Comparison of ENCODE assay signal across 28 cellular contexts in genomic region chr12:53589915-53590314, GRCh38.
"Had no signal": no experiment of that assay in that cellular context is flagged by ENCODE, and none has a peak within 500 bp of the region (broad histone marks: within the 10 kb centered on the region; RNA-seq: fewer than 3 reads in every experiment).

No MANE protein-coding gene starts in this region.

- H3K9me3 ChIP-seq: gastrocnemius medialis, mucosa of descending colon, stomach, transverse colon, upper lobe of right lung, vagina had no signal

- H3K4me3 Mint-ChIP-seq: endodermal cell; mesothelial cell of epicardium; naive B cell; neural progenitor cell; stimulated activated effector memory CD8-positive, alpha-beta T cell treated with anti-CD3 and anti-CD28 coated beads, Interleukin-12 subunit alpha, Interleukin-12 subunit beta, amount 100 ng/mL, for 72 hours had no signal

- ATAC-seq: esophagus mucosa, gastrocnemius medialis, left lobe of liver, sciatic nerve, upper lobe of right lung had no signal

- H3K4me3 ChIP-seq: gastrocnemius medialis, mucosa of descending colon, neural progenitor cell, smooth muscle cell, stomach, transverse colon, upper lobe of right lung, vagina had no signal

- DNase-seq: cortex of kidney; effector CD8-positive, alpha-beta T cell; endodermal cell; foreskin fibroblast; gastrocnemius medialis; head of caudate nucleus; kidney; mesenchymal stem cell; mucosa of descending colon; naive B cell; stimulated activated CD4-positive, alpha-beta T cell treated with anti-CD3 and anti-CD28 coated beads, Interleukin-2, amount 100 ng/mL, for 24 hours; stimulated activated CD4-positive, alpha-beta T cell treated with anti-CD3 and anti-CD28 coated beads, Interleukin-4, amount 100 ng/mL, for 24 hours; stimulated activated naive CD4-positive, alpha-beta T cell treated with Interleukin-2 at 50 U/mL for 16 hours; stomach; transverse colon; upper lobe of right lung had no signal

- H3K9ac ChIP-seq: neural progenitor cell, parathyroid adenoma had no signal

- H3K36me3 ChIP-seq: gastrocnemius medialis, neural progenitor cell, transverse colon, upper lobe of right lung, vagina had no signal

- H3K27ac Mint-ChIP-seq: endodermal cell, mesothelial cell of epicardium, naive B cell, neural progenitor cell, progenitor cell of endocrine pancreas had no signal

- FAIRE-seq: kidney had no signal

- H3K27ac ChIP-seq: epithelial cell of prostate, gastrocnemius medialis, neural progenitor cell, parathyroid adenoma, stomach, upper lobe of right lung, vagina had no signal

- H3K4me2 ChIP-seq: neural progenitor cell, smooth muscle cell had no signal

- H3K36me3 Mint-ChIP-seq: mesothelial cell of epicardium; naive B cell; natural killer cell treated with Interleukin-12 subunit alpha and Interleukin-12 subunit beta and Interleukin-15 and Interleukin-18, amount 100 ng/mL, for 72 hours; neural progenitor cell had no signal

- H3K27me3 ChIP-seq: gastrocnemius medialis, neural progenitor cell, stomach, transverse colon, upper lobe of right lung, vagina had no signal

- H2AFZ ChIP-seq: neural progenitor cell, parathyroid adenoma had no signal

- H3K27me3 Mint-ChIP-seq: naive B cell; natural killer cell treated with Interleukin-12 subunit alpha and Interleukin-12 subunit beta and Interleukin-15 and Interleukin-18, amount 100 ng/mL, for 72 hours; progenitor cell of endocrine pancreas had no signal
